7 cellular contexts compared by ENCODE assay signal in the genomic region with DNA sequence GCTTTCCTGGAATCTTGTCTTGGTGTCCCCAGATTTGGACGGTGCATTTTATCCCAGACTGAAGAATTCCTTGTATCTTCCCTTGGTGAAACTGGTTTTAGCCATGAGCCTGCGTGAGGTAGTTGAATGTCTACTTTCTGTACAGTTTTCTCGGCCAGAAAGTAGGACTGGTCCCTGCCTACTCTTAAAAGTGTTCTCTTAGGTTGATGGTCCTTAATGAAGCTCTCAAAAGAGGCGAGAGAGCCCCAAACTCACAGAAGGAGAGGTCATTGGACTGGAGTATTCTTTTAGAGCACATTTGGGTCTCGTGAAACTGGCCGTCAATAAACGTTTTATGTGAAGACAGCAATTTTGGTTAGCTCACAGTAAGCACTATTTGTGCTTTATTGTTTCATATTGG. TPM values are rescaled to one million over a fixed set of nuclear protein-coding genes. Genes with fewer than 3 reads are reported as not detected.
DNase-seq lines count a peak whose midpoint lies in the region; FAIRE-seq and TF ChIP-seq lines count a peak whose summit lies in the region.

No MANE protein-coding gene starts in this region.

- H3K4me3 ChIP-seq in HEK293 (ENCODE audit: low read depth, low read length) (peak overlapping the region; percentile 85), WI38 (ENCODE audit: low read depth, low read length) (peak overlapping the region; percentile 98), keratinocyte (ENCODE audit: control insufficient read depth in 2 of 3, extremely low read depth in 1 of 3, insufficient read depth in 2 of 3, low read depth in 1 of 3, low read length in 3 of 3) (peak overlapping the region; percentile 70 to 92 (median 87)), tibial nerve (peak overlapping the region; percentile 54 to 95 (median 74))

- H3K9ac ChIP-seq in keratinocyte (ENCODE audit: control insufficient read depth, extremely low read depth, insufficient read depth, low read length) = peak overlapping the region; percentile 90

- H3K9me1 ChIP-seq in keratinocyte (ENCODE audit: control insufficient read depth, extremely low read depth, insufficient read depth, low read length) = no peaks in the 10 kb centered on the region

- H3K27me3 ChIP-seq in keratinocyte (ENCODE audit: control insufficient read depth, extremely low read depth, insufficient read depth, low read length) (no peaks in the 10 kb centered on the region), tibial nerve (no peaks in the 10 kb centered on the region)

- TF ChIP-seq POLR2A in tibial nerve (IDR thresholded peaks at IDR 0.05) = no peak

- H3K36me3 ChIP-seq in HEK293 (ENCODE audit: control insufficient read depth in 2 of 2, insufficient read depth in 1 of 2, low read length in 2 of 2) = no peaks in the 10 kb centered on the region
- H3K36me3 ChIP-seq in keratinocyte (ENCODE audit: control insufficient read depth in 2 of 2, extremely low read depth in 1 of 2, insufficient read depth in 2 of 2, low read length in 2 of 2) = peaks cover 3 to 5% of the 10 kb centered on the region in 2 experiments
- H3K36me3 ChIP-seq in tibial nerve = no peaks in the 10 kb centered on the region

- H3K27ac ChIP-seq in HEK293 (ENCODE audit: extremely low read depth, low read depth, low read length) = peak overlapping the region; percentile 77; the same call in 1 of the 2 replicates
- peak overlapping the region; percentile 92 for H3K27ac ChIP-seq in keratinocyte (ENCODE audit: control insufficient read depth, insufficient read depth, low read length)
- H3K27ac ChIP-seq in tibial nerve = peak overlapping the region; percentile 48 to 90 (median 84)

- POLR2A ChIA-PET in HEK293 (lab: Yijun Ruan, JAX) (no interaction called here), GM10248 (lab: Yijun Ruan, JAX) (no interaction called here)

- H3K4me2 ChIP-seq in keratinocyte (ENCODE audit: control insufficient read depth, extremely low read depth, insufficient read depth, low read depth, low read length) = peak overlapping the region; percentile 98

- TF ChIP-seq CTCF in HEK293 (tag by site-specific recombination; IDR thresholded peaks at IDR 0.05) = no peak
- no peak for TF ChIP-seq CTCF in WI38 (IDR thresholded peaks at IDR 0.05; ENCODE audit: low read depth, low read length)
- TF ChIP-seq CTCF in keratinocyte (optimal IDR thresholded peaks at IDR 0.05 in 1 of 3, IDR thresholded peaks at IDR 0.05 in 1 of 3, conservative IDR thresholded peaks at IDR 0.05 in 1 of 3; ENCODE audit: extremely low read depth in 1 of 3, insufficient read depth in 2 of 3, low read length in 3 of 3) = no peak
- TF ChIP-seq CTCF in tibial nerve (IDR thresholded peaks at IDR 0.05) = no peak
- no peak for TF ChIP-seq CTCF in GM10248 (IDR thresholded peaks at IDR 0.05; ENCODE audit: control extremely low read depth, extremely low read depth, low read depth, missing control alignments)

- dilution Hi-C loops in keratinocyte (cut with MboI; ENCODE audit: extremely low pct_ligation_motif_present, low sequenced_read_pairs) = no loop called here

- 0% methylated on average over 7 of the region's 7 CpGs for WGBS in tibial nerve, 2 donors

- no peak for FAIRE-seq in keratinocyte (lab: Jason Lieb, UNC)

- TF ChIP-seq EP300 in tibial nerve (IDR thresholded peaks at IDR 0.05) = no peak

- peaks cover 57% of the 10 kb centered on the region for H3K79me2 ChIP-seq in keratinocyte (ENCODE audit: control insufficient read depth, insufficient read depth, low read length)

- H4K20me1 ChIP-seq in keratinocyte (ENCODE audit: control insufficient read depth, extremely low read depth, insufficient read depth, low read length) = no peaks in the 10 kb centered on the region

- H2AFZ ChIP-seq in keratinocyte (ENCODE audit: control insufficient read depth, low read length) = peak overlapping the region; percentile 38

- CTCF ChIA-PET in HEK293 (lab: Yijun Ruan, JAX) (interaction anchor here (1.3 kb wide), 1 partner anchor 36 kb away, joined by 4 read pairs; no protein-coding TSS in a partner anchor), GM10248 (lab: Yijun Ruan, JAX) (interaction anchor here (1.0 to 1.7 kb wide), 4 partner anchors 11 to 78 kb away, joined by 3 to 5 read pairs (median 4); no protein-coding TSS in a partner anchor)

- H3K4me1 ChIP-seq in HEK293 (ENCODE audit: control insufficient read depth, insufficient read depth, low read length) (peaks cover 4% of the 10 kb centered on the region; the same call in 1 of the 2 replicates), keratinocyte (ENCODE audit: control insufficient read depth, extremely low read depth, insufficient read depth, low read length) (peaks cover 16% of the 10 kb centered on the region), tibial nerve (peaks cover 0 to 35% (median 15%) of the 10 kb centered on the region in 4 donors)

- H3K9me3 ChIP-seq in HEK293 (ENCODE audit: control insufficient read depth, insufficient read depth, low read depth, low read length) (no peaks in the 10 kb centered on the region), keratinocyte (ENCODE audit: control insufficient read depth, low read depth, low read length) (no peaks in the 10 kb centered on the region), tibial nerve (no peaks in the 10 kb centered on the region)

- DNase-seq in keratinocyte (ENCODE audit: low read depth, low spot score) (no peak), tibial nerve (ENCODE audit: low spot score in 2 of 2) (no peak), DMS 273 (lab: John Stamatoyannopoulos, UW; ENCODE audit: unreplicated experiment) (no peak), GM03348 (ENCODE audit: low spot score) (no peak), GM10248 (ENCODE audit: extremely low spot score) (no peak)

TF ChIP-seq in HEK293, 187 proteins besides CTCF, POLR2A, EP300 and RAD21:
- TF ChIP-seq, protein P1, sequence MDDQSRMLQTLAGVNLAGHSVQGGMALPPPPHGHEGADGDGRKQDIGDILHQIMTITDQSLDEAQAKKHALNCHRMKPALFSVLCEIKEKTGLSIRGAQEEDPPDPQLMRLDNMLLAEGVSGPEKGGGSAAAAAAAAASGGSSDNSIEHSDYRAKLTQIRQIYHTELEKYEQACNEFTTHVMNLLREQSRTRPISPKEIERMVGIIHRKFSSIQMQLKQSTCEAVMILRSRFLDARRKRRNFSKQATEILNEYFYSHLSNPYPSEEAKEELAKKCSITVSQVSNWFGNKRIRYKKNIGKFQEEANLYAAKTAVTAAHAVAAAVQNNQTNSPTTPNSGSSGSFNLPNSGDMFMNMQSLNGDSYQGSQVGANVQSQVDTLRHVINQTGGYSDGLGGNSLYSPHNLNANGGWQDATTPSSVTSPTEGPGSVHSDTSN (CRISPR knock-in tag; IDR thresholded peaks at IDR 0.05) = no peak
- TF ChIP-seq ZNF473 (tag by site-specific recombination; IDR thresholded peaks at IDR 0.05) (no peak), ZFP41 (tag by site-specific recombination; IDR thresholded peaks at IDR 0.05; ENCODE audit: borderline replicate concordance) (no peak)

RNA-seq across cellular contexts. Expression of gene GTF2F2, which starts 0.7 kb away (rescaled TPM):
- 31.4 to 55.5 TPM (median 37.6 TPM) in 3 replicates for polyA plus RNA-seq in keratinocyte
- polyA plus RNA-seq in keratinocyte (2011; ENCODE audit: low read depth) = 19.2 TPM
- polyA plus RNA-seq in keratinocyte (2011; cell fraction: cytosol; rRNA removed) = 40.2 and 59.8 TPM in 2 replicates
- polyA plus RNA-seq in keratinocyte (2011; cell fraction: nucleus; rRNA removed) = 34.9 and 53.7 TPM in 2 replicates
- 42.6 and 44.6 TPM in 2 replicates for polyA plus RNA-seq in keratinocyte (2012; ENCODE audit: low replicate concordance)
- polyA minus RNA-seq in keratinocyte = 2.4 to 17.2 TPM (median 7.2 TPM) in 3 replicates
- polyA minus RNA-seq in keratinocyte (2011; cell fraction: cytosol; rRNA and poly(A)+ RNA removed) = 26.3 TPM
- 17.0 and 30.7 TPM in 2 replicates for polyA minus RNA-seq in keratinocyte (2011; cell fraction: nucleus; rRNA and poly(A)+ RNA removed)
- 10 to 100 TPM; 20.2 to 28.8 (median 24.1) TPM for total RNA-seq in tibial nerve
